In the genomic region with DNA sequence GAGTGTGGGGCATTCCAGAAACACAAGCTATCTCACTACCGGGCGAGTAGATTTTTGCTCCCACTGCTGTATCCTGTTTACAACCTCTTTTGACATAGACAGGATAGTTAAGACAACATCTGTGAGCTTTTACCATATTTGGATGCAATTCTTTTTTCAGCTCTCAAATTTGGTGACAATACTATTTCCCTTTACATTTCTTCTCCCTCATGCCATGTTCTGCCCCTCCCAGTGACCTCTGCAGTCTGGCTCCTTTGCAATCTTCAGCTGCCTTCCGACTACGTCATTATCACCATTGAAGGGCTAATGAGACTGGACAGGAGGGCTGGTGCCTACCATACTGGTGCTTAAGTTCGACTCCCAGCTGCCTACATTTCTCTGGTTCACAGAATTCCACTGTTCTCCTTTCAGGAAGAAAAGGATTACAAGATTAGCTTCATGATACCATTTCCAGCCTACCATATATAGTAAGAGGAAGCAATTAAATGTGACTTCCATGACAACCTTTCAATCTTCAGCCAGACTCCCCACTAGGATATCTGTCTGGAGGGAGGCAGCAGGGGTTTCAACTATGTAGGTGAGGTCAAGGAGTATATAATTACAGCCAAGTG, we compare ENCODE assay signal across 23 cellular contexts.
DNase-seq lines count a peak whose midpoint lies in the region; ATAC-seq and TF ChIP-seq lines count a peak whose summit lies in the region.
"Had no signal": no experiment of that assay in that cellular context is flagged by ENCODE, and none has a peak within 500 bp of the region (broad histone marks: within the 10 kb centered on the region; RNA-seq: fewer than 3 reads in every experiment).

No MANE protein-coding gene starts in this region.

- H3K27ac ChIP-seq in smooth muscle cell (ENCODE audit: low read depth): peak overlapping the region; percentile 32
- H3K27ac ChIP-seq: body of pancreas, dorsolateral prefrontal cortex, RWPE1 had no signal

- peaks cover 16% of the 10 kb centered on the region for H3K4me1 ChIP-seq in smooth muscle cell (ENCODE audit: low read depth)

- H3K79me2 ChIP-seq in smooth muscle cell (ENCODE audit: low read depth): no peaks in the 10 kb centered on the region

- no peaks in the 10 kb centered on the region for H3K36me3 ChIP-seq in smooth muscle cell (ENCODE audit: low read depth)

- H3F3A ChIP-seq in smooth muscle cell (ENCODE audit: low read depth): peaks cover 19% of the 10 kb centered on the region

- no peaks in the 10 kb centered on the region for H3K9me3 ChIP-seq in smooth muscle cell (replicated peaks; ENCODE audit: low read depth)
- H3K9me3 ChIP-seq: A549, body of pancreas had no signal

- TF ChIP-seq CTCF in fibroblast of villous mesenchyme (IDR thresholded peaks at IDR 0.05; ENCODE audit: insufficient read depth, low read depth, low read length): no peak
- no peak for TF ChIP-seq CTCF in smooth muscle cell (IDR thresholded peaks at IDR 0.05; ENCODE audit: borderline replicate concordance, insufficient read depth, poor library complexity, severe bottlenecking)

- DNase-seq in NCI-H187 treated with DMSO at 0.1 percent for 48 hours (lab: John Stamatoyannopoulos, UW) (peak; percentile 44), NCI-H187 (lab: John Stamatoyannopoulos, UW) (no peak), NCI-H748 treated with DMSO at 0.1 percent for 48 hours (lab: John Stamatoyannopoulos, UW) (peak; percentile 4), fibroblast of villous mesenchyme (ENCODE audit: low read depth) (peak; percentile 41), smooth muscle cell (lab: John Stamatoyannopoulos, UW; ENCODE audit: unreplicated experiment) (no peak), activated gamma-delta T cell treated with Interleukin-2 at 50 U/mL for 16 hours (no peak)
- DNase-seq: activated CD8-positive, alpha-beta T cell treated with anti-CD3 and anti-CD28 coated beads, Interleukin-2, amount 10 ng/mL, durations not matched to agents 7 days and 5 days; activated naive CD8-positive, alpha-beta T cell treated with anti-CD3 and anti-CD28 coated beads for 36 hours; activated T-cell treated with anti-CD3 and anti-CD28 coated beads, Interleukin-2, amount 50 U/mL, for 72 hours; body of pancreas; CD4-positive, CD25-positive, alpha-beta regulatory T cell; dorsolateral prefrontal cortex; MM.1S; NCI-H2081 treated with DMSO at 0.1 percent for 48 hours; NK-92 treated with Interleukin-12 subunit alpha and Interleukin-12 subunit beta, amount 100 ng/mL, for 24 hours; stimulated activated CD4-positive, alpha-beta T cell treated with anti-CD3 and anti-CD28 coated beads, Interleukin-15, amount 100 ng/mL, for 24 hours; stimulated activated naive CD4-positive, alpha-beta T cell treated with Interleukin-2 at 50 U/mL for 16 hours had no signal

- H3K27me3 ChIP-seq in smooth muscle cell (ENCODE audit: low read depth): no peaks in the 10 kb centered on the region
- H3K27me3 ChIP-seq: body of pancreas had no signal

- no peak overlapping the region for H3K9ac ChIP-seq in smooth muscle cell (ENCODE audit: low read depth)

- H3K4me3 ChIP-seq in fibroblast of villous mesenchyme (ENCODE audit: low read depth, low read length) (no peak overlapping the region), smooth muscle cell (no peak overlapping the region)
- H3K4me3 ChIP-seq: A549, body of pancreas, dorsolateral prefrontal cortex had no signal

- peak overlapping the region; percentile 5 for H3K4me2 ChIP-seq in smooth muscle cell
- H3K4me2 ChIP-seq: A549 had no signal

- H2AFZ ChIP-seq in smooth muscle cell (ENCODE audit: low read depth): peak overlapping the region; percentile 44

- no peaks in the 10 kb centered on the region for H4K20me1 ChIP-seq in smooth muscle cell (ENCODE audit: low read depth)

- ATAC-seq in HG03135 (IDR thresholded peaks at IDR 0.05; ENCODE audit: unreplicated experiment): no peak
- ATAC-seq in GM19452 (IDR thresholded peaks at IDR 0.05; ENCODE audit: unreplicated experiment): no peak
- ATAC-seq: A549; activated CD8-positive, alpha-beta T cell treated with anti-CD3 and anti-CD28 coated beads, Interleukin-2, amount 10 ng/mL, durations not matched to agents 7 days and 5 days; activated T-cell treated with anti-CD3 and anti-CD28 coated beads, Interleukin-2, amount 50 U/mL, for 72 hours; body of pancreas; esophagus mucosa; natural killer cell treated with Interleukin-12 subunit alpha and Interleukin-12 subunit beta and Interleukin-15 and Interleukin-18, amount 100 ng/mL, for 72 hours had no signal

- 24% methylated on average over 5 of the region's 5 CpGs for WGBS in smooth muscle cell (ENCODE audit: low lambda C conversion rate)

Comparison
In these comparisons a context has a peak if more than half of its experiments do, and no peak if none do; other contexts are left out.
1. DNase-seq: peak in NCI-H187 treated with DMSO at 0.1 percent for 48 hours (single experiment), NCI-H748 treated with DMSO at 0.1 percent for 48 hours (single experiment) and fibroblast of villous mesenchyme (single experiment); none in NCI-H187 (0 of 2), smooth muscle cell (single experiment) and activated gamma-delta T cell treated with Interleukin-2 at 50 U/mL for 16 hours (single experiment).